Comparison of ENCODE assay signal across 28 cellular contexts in the genomic region with DNA sequence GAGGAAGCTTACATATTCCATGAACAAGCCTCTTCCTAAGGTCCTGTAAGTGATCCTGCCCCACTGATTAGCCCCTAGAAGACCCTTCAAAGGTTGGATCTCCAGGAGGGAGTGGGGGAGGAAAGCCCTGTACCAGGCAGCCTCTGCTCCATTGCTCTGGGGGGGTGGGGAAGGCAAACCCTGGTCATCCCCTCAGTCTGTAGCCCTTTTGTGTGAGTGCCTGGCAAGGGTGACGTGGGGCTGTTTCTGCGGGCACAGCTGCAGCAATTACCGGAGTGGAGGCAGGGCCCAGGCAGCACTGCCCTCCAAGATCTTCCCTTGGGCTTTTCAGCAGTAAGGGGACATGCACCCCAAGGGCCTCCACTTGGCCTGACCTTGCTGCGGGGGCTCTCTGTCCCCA. TPM values are rescaled to one million over a fixed set of nuclear protein-coding genes. Genes with fewer than 3 reads are reported as not detected.
DNase-seq lines count a peak whose midpoint lies in the region; ATAC-seq and TF ChIP-seq lines count a peak whose summit lies in the region.
"Had no signal": no experiment of that assay in that cellular context is flagged by ENCODE, and none has a peak within 500 bp of the region (broad histone marks: within the 10 kb centered on the region; RNA-seq: fewer than 3 reads in every experiment).

A gene (plus strand): TSS at position 295 of the 400 bp plus-strand sequence. CDS start 118 bp downstream, outside the sequence.

- TF ChIP-seq RAD21 in IMR-90 (IDR thresholded peaks at IDR 0.05; ENCODE audit: low read length), result no peak

- no peak within 1 kb of the TSS for H2AK9ac ChIP-seq in IMR-90 (replicated peaks; ENCODE audit: low read depth, low read length, poor library complexity)

- CTCF ChIA-PET in IMR-90 (lab: Yijun Ruan, JAX), result no interaction called here

- H2BK20ac ChIP-seq in IMR-90 (ENCODE audit: low read depth, low read length), result no peak within 1 kb of the TSS

- no peaks in the 10 kb centered on the region for H3K79me1 ChIP-seq in IMR-90 (ENCODE audit: low read depth in 1 of 2, low read length in 2 of 2)
- H3K79me1 ChIP-seq in trophoblast cell (ENCODE audit: low read length), result peaks cover 3% of the 10 kb centered on the region

- dilution Hi-C loops in IMR-90 (cut with HindIII; ENCODE audit: low sequenced_read_pairs, unreplicated experiment), result no loop called here

- no peaks in the 10 kb centered on the region for H3K9me1 ChIP-seq in IMR-90 (ENCODE audit: insufficient read depth, low read length)

- in situ Hi-C loops in IMR-90 (cut with MboI; ENCODE audit: low sequenced_read_pairs), result no loop called here

- peak within 1 kb of the TSS; percentile 88 for H2BK12ac ChIP-seq in trophoblast cell (ENCODE audit: low read length)

- intact Hi-C loops in IMR-90 (cut with micrococcal nuclease), result no loop called here

- BruUV-seq in IMR-90 (replicated peaks; lab: Mats Ljungman, UMichigan), result no TSS peak

- no peak for DNase-seq in IMR-90
- DNase-seq in right atrium auricular region (ENCODE audit: low spot score), result no peak
- DNase-seq in trophoblast cell, result no peak
- DNase-seq in DMS 273 (lab: John Stamatoyannopoulos, UW; ENCODE audit: unreplicated experiment), result no peak
- DNase-seq: activated CD4-positive, alpha-beta T cell treated with anti-CD3 and anti-CD28 coated beads for 1 hour; activated naive CD4-positive, alpha-beta T cell treated with anti-CD3 and anti-CD28 coated beads, Interleukin-2, amount 50 U/mL, for 16 hours; activated T-cell treated with anti-CD3 and anti-CD28 coated beads, Interleukin-2, amount 50 U/mL, for 48 hours; effector CD8-positive, alpha-beta T cell; mesenchymal stem cell; naive thymus-derived CD8-positive, alpha-beta T cell; NCI-H1417 treated with DMSO at 0.1 percent for 48 hours; NCI-H524 treated with DMSO at 0.1 percent for 48 hours; pancreas; SHP77 treated with DMSO at 0.1 percent for 48 hours; sigmoid colon; stimulated activated CD4-positive, alpha-beta T cell treated with anti-CD3 and anti-CD28 coated beads, Interleukin-15, amount 100 ng/mL, for 24 hours; SW 1271 had no signal

- no peaks in the 10 kb centered on the region for H3K9me3 ChIP-seq in IMR-90 (ENCODE audit: control insufficient read depth, insufficient read depth, low read length)
- H3K9me3 ChIP-seq in right atrium auricular region, result no peaks in the 10 kb centered on the region
- H3K9me3 ChIP-seq in trophoblast cell (ENCODE audit: insufficient read depth, low read depth, low read length), result no peaks in the 10 kb centered on the region
- H3K9me3 ChIP-seq: BLaER1, pancreas, sigmoid colon, vagina had no signal

- H2BK5ac ChIP-seq in IMR-90 (ENCODE audit: low read depth, low read length, poor library complexity, severe bottlenecking) (no peak within 1 kb of the TSS), trophoblast cell (ENCODE audit: low read depth, low read length, poor library complexity) (no peak within 1 kb of the TSS)

- peaks cover 18% of the 10 kb centered on the region for H3K27me3 ChIP-seq in IMR-90 (ENCODE audit: control insufficient read depth, insufficient read depth, low read length)
- H3K27me3 ChIP-seq in right atrium auricular region, result no peaks in the 10 kb centered on the region
- H3K27me3 ChIP-seq in trophoblast cell (ENCODE audit: insufficient read depth, low read length), result no peaks in the 10 kb centered on the region
- H3K27me3 ChIP-seq: BLaER1, pancreas, vagina had no signal

- POLR2A ChIA-PET in IMR-90 (lab: Charles Lee; ENCODE audit: unreplicated experiment), result interaction anchor here (0.6 kb wide), 1 partner anchor 1321 kb away, joined by 4 read pairs; a partner anchor contains a TSS

- H3K4me2 ChIP-seq in IMR-90 (ENCODE audit: low read depth, low read length) (no peak within 1 kb of the TSS), trophoblast cell (ENCODE audit: low read length) (no peak within 1 kb of the TSS)
- H3K4me2 ChIP-seq: BLaER1 had no signal

- peak within 1 kb of the TSS; percentile 19 for H2AFZ ChIP-seq in IMR-90 (replicated peaks; ENCODE audit: low read length, poor library complexity)
- no peak within 1 kb of the TSS for H2AFZ ChIP-seq in trophoblast cell (ENCODE audit: insufficient read depth, low read length, poor library complexity)

- H3K36me3 ChIP-seq in IMR-90 (ENCODE audit: control insufficient read depth, insufficient read depth, low read length) (no peaks in the 10 kb centered on the region), right atrium auricular region (no peaks in the 10 kb centered on the region), trophoblast cell (ENCODE audit: control insufficient read depth in 1 of 2, insufficient read depth in 2 of 2, low read length in 2 of 2) (no peaks in the 10 kb centered on the region)
- H3K36me3 ChIP-seq: BLaER1, pancreas, sigmoid colon, vagina had no signal

- no peak within 1 kb of the TSS for H4K91ac ChIP-seq in IMR-90 (ENCODE audit: insufficient read depth, low read depth, low read length)
- H4K91ac ChIP-seq in trophoblast cell (ENCODE audit: low read depth, low read length), result peak within 1 kb of the TSS; percentile 5

- no peak within 1 kb of the TSS for H3K23ac ChIP-seq in IMR-90 (ENCODE audit: low read depth, low read length)
- no peak within 1 kb of the TSS for H3K23ac ChIP-seq in trophoblast cell (ENCODE audit: low read length)

- H4K8ac ChIP-seq in IMR-90 (ENCODE audit: low read depth in 2 of 2, low read length in 2 of 2) (no peak within 1 kb of the TSS), trophoblast cell (ENCODE audit: low read depth, low read length) (peak within 1 kb of the TSS; percentile 22)

- H3K27ac ChIP-seq in IMR-90 (ENCODE audit: insufficient read depth, low read length), result no peak within 1 kb of the TSS
- H3K27ac ChIP-seq in cingulate gyrus (ENCODE audit: low read depth, low read length), result peak within 1 kb of the TSS; percentile 96
- H3K27ac ChIP-seq in right atrium auricular region, result peak within 1 kb of the TSS; percentile 76 to 92
- H3K27ac ChIP-seq in trophoblast cell (ENCODE audit: low read depth, low read length), result no peak within 1 kb of the TSS
- H3K27ac ChIP-seq: BLaER1, pancreas, vagina had no signal

- no peak within 1 kb of the TSS for H4K12ac ChIP-seq in trophoblast cell (ENCODE audit: low read depth, low read length)

- H3K18ac ChIP-seq in IMR-90 (ENCODE audit: low read depth, low read length) (no peak within 1 kb of the TSS), trophoblast cell (ENCODE audit: low read length) (no peak within 1 kb of the TSS)

- H2AK5ac ChIP-seq in IMR-90 (ENCODE audit: low read depth, low read length) (no peak within 1 kb of the TSS), trophoblast cell (ENCODE audit: low read length) (peak within 1 kb of the TSS; percentile 85)

- H3K9ac ChIP-seq in IMR-90 (ENCODE audit: low read depth, low read length) (no peak within 1 kb of the TSS), trophoblast cell (ENCODE audit: low read length) (no peak within 1 kb of the TSS)
- H3K9ac ChIP-seq: BLaER1 had no signal

- no peak within 1 kb of the TSS for H3K14ac ChIP-seq in IMR-90 (replicated peaks; ENCODE audit: low read depth, low read length)
- peak within 1 kb of the TSS; percentile 43 for H3K14ac ChIP-seq in trophoblast cell (ENCODE audit: low read length)

- H4K5ac ChIP-seq in IMR-90 (ENCODE audit: low read depth, low read length), result no peak within 1 kb of the TSS

- no peak within 1 kb of the TSS for H3K56ac ChIP-seq in IMR-90 (ENCODE audit: extremely low read depth, insufficient read depth, low read length)

- H3K79me2 ChIP-seq in trophoblast cell (ENCODE audit: control insufficient read depth, insufficient read depth, low read length, poor library complexity), result peaks cover 2% of the 10 kb centered on the region

- H2BK120ac ChIP-seq in IMR-90 (ENCODE audit: low read depth, low read length), result no peak within 1 kb of the TSS
- H2BK120ac ChIP-seq in trophoblast cell (ENCODE audit: insufficient read depth, low read length, poor library complexity), result no peak within 1 kb of the TSS

- H3K4me3 ChIP-seq in IMR-90 (ENCODE audit: insufficient read depth, low read depth, low read length) (no peak within 1 kb of the TSS), right atrium auricular region (no peak within 1 kb of the TSS), trophoblast cell (ENCODE audit: low read depth, low read length) (no peak within 1 kb of the TSS)
- H3K4me3 ChIP-seq: BLaER1, pancreas, sigmoid colon, vagina had no signal

- 41% methylated on average over 3 of the region's 4 CpGs; no CpG with 5 or more reads in 1 of the 2 experiments for WGBS in IMR-90 (ENCODE audit: extremely low coverage in 2 of 2, insufficient read length in 1 of 2), 2 experiments
- WGBS in trophoblast cell (ENCODE audit: extremely low coverage, insufficient coverage, insufficient read length), result no CpG with 5 or more reads among the region's 4 CpGs

- no peak within 1 kb of the TSS for H2BK15ac ChIP-seq in IMR-90 (ENCODE audit: low read depth, low read length)

- H3K4me1 ChIP-seq in IMR-90 (ENCODE audit: control insufficient read depth, insufficient read depth, low read length) (no peaks in the 10 kb centered on the region), right atrium auricular region (peaks cover 0 to 25% of the 10 kb centered on the region in 2 donors), trophoblast cell (ENCODE audit: control insufficient read depth in 1 of 2, insufficient read depth in 2 of 2, low read length in 2 of 2) (peaks cover 5 to 11% of the 10 kb centered on the region in 2 experiments)
- H3K4me1 ChIP-seq: pancreas, vagina had no signal

- no peak within 1 kb of the TSS for H3K4ac ChIP-seq in IMR-90 (ENCODE audit: low read depth, low read length)
- no peak within 1 kb of the TSS for H3K4ac ChIP-seq in trophoblast cell (ENCODE audit: low read depth, low read length)

- no peak for TF ChIP-seq POLR2A in IMR-90 (IDR thresholded peaks at IDR 0.05; ENCODE audit: low read depth, low read length)

- ATAC-seq in IMR-90 (ENCODE audit: low read depth) (no peak), GM19397 (IDR thresholded peaks at IDR 0.05; ENCODE audit: unreplicated experiment) (no peak), HG03342 (IDR thresholded peaks at IDR 0.05; ENCODE audit: unreplicated experiment) (no peak), HG02970 (IDR thresholded peaks at IDR 0.05; ENCODE audit: low FRiP score, unreplicated experiment) (no peak)
- ATAC-seq: esophagus mucosa; naive thymus-derived CD8-positive, alpha-beta T cell; pancreas had no signal

- no peak for TF ChIP-seq CTCF in IMR-90 (conservative IDR thresholded peaks at IDR 0.05; ENCODE audit: low read depth, low read length)
- TF ChIP-seq CTCF in right atrium auricular region (IDR thresholded peaks at IDR 0.05), result no peak

- no peaks in the 10 kb centered on the region for H4K20me1 ChIP-seq in IMR-90 (ENCODE audit: insufficient read depth, low read length)
- H4K20me1 ChIP-seq: BLaER1 had no signal

TF ChIP-seq in IMR-90, 13 proteins besides CTCF, POLR2A, EP300 and RAD21 (continues in another document):
- TF ChIP-seq CEBPB (IDR thresholded peaks at IDR 0.05; ENCODE audit: low read depth, low read length) (no peak), RFX5 (IDR thresholded peaks at IDR 0.05; ENCODE audit: low read depth, low read length) (no peak), SMC3 (IDR thresholded peaks at IDR 0.05; ENCODE audit: low read depth, low read length) (no peak)

RNA-seq across cellular contexts. Expression of the gene that starts here (rescaled TPM):
- not detected in 2 replicates for total RNA-seq in IMR-90 (2012; rRNA removed)
- polyA plus RNA-seq in IMR-90 (2012; rRNA removed), result not detected in 2 replicates
- not detected in 2 replicates for polyA plus RNA-seq in IMR-90 (2012; cell fraction: cytosol; rRNA removed)
- polyA plus RNA-seq in IMR-90 (2012; cell fraction: nucleus; rRNA removed; ENCODE audit: low replicate concordance), result not detected in 2 replicates
- total RNA-seq in right atrium auricular region, result 1 to 10 TPM in 1 of 2 donors, under 1 TPM in 1; 0.16 to 2.4 TPM
- polyA plus RNA-seq in trophoblast cell (2013), result 0.07 TPM in 1 of 2 replicates, not detected in the other
- total RNA-seq: activated CD8-positive, alpha-beta memory T cell treated with anti-CD3 and anti-CD28 coated beads for 36 hours; astrocyte; Daoy; esophagus mucosa; M059J; naive thymus-derived CD8-positive, alpha-beta T cell; pancreas; sigmoid colon; vagina had no signal
- polyA plus RNA-seq: naive thymus-derived CD8-positive, alpha-beta T cell; pancreas had no signal

Comparison
In these comparisons a context has a peak if more than half of its experiments do, and no peak if none do; other contexts are left out.
1. H3K27ac ChIP-seq: peak in cingulate gyrus (single experiment) and right atrium auricular region (2 of 2); none in IMR-90 (single experiment) and trophoblast cell (single experiment).